15 cellular contexts compared by ENCODE assay signal in genomic region chr7:86991093-86991769, GRCh38.
DNase-seq lines count a peak whose midpoint lies in the region; ATAC-seq, FAIRE-seq and TF ChIP-seq lines count a peak whose summit lies in the region.
"Had no signal": no experiment of that assay in that cellular context is flagged by ENCODE, and none has a peak within 500 bp of the region (broad histone marks: within the 10 kb centered on the region; RNA-seq: fewer than 3 reads in every experiment).

No MANE protein-coding gene starts in this region.

- no peak for TF ChIP-seq CTCF in smooth muscle cell (IDR thresholded peaks at IDR 0.05; ENCODE audit: borderline replicate concordance, insufficient read depth, poor library complexity, severe bottlenecking)

- H3K9me3 ChIP-seq in smooth muscle cell (replicated peaks; ENCODE audit: low read depth), result no peaks in the 10 kb centered on the region

- H3K9ac ChIP-seq in smooth muscle cell (ENCODE audit: low read depth), result no peak overlapping the region

- DNase-seq in GM19239 (ENCODE audit: insufficient read length, low spot score) (no peak), smooth muscle cell (lab: John Stamatoyannopoulos, UW; ENCODE audit: unreplicated experiment) (no peak), NCI-H2029 treated with DMSO at 0.1 percent for 48 hours (lab: John Stamatoyannopoulos, UW) (no peak), SW480 (ENCODE audit: low spot score) (no peak), frontal cortex (ENCODE audit: low spot score in 2 of 2) (no peak)
- DNase-seq in activated CD4-positive, alpha-beta T cell treated with anti-CD3 and anti-CD28 coated beads for 1 hour, result no peak
- DNase-seq: activated CD4-positive, CD25-positive, alpha-beta regulatory T cell treated with anti-CD3 and anti-CD28 coated beads, Interleukin-2, amount 50 U/mL, for 72 hours; C1 segment of cervical spinal cord; mesendoderm; T-helper 17 cell; trophoblast cell had no signal

- H3K27ac ChIP-seq in smooth muscle cell (ENCODE audit: low read depth), result peak overlapping the region; percentile 29
- H3K27ac ChIP-seq: RWPE1 had no signal

- peaks cover 76% of the 10 kb centered on the region for H3K79me2 ChIP-seq in smooth muscle cell (ENCODE audit: low read depth)

- no peak overlapping the region for H2AFZ ChIP-seq in smooth muscle cell (ENCODE audit: low read depth)

- peak; percentile 8 for FAIRE-seq in GM19239 (lab: Jason Lieb, UNC)
- FAIRE-seq in frontal cortex (lab: Jason Lieb, UNC), result no peak

- no peak overlapping the region for H3K4me3 ChIP-seq in smooth muscle cell

- H3K4me2 ChIP-seq in smooth muscle cell, result peak overlapping the region; percentile 8

- no peaks in the 10 kb centered on the region for H3K27me3 ChIP-seq in smooth muscle cell (ENCODE audit: low read depth)

- peak; percentile 84 for ATAC-seq in GM21737 (IDR thresholded peaks at IDR 0.05; ENCODE audit: unreplicated experiment)
- peak; percentile 88 for ATAC-seq in HG03175 (IDR thresholded peaks at IDR 0.05; ENCODE audit: unreplicated experiment)
- ATAC-seq: stimulated activated effector memory CD8-positive, alpha-beta T cell treated with anti-CD3 and anti-CD28 coated beads, Interleukin-12 subunit alpha, Interleukin-12 subunit beta, amount 100 ng/mL, for 72 hours; T-helper 17 cell had no signal

- H3K4me1 ChIP-seq in smooth muscle cell (ENCODE audit: low read depth), result peaks cover 6% of the 10 kb centered on the region

- no peaks in the 10 kb centered on the region for H3F3A ChIP-seq in smooth muscle cell (ENCODE audit: low read depth)

- H4K20me1 ChIP-seq in smooth muscle cell (ENCODE audit: low read depth), result peaks cover 74% of the 10 kb centered on the region

- no peaks in the 10 kb centered on the region for H3K36me3 ChIP-seq in smooth muscle cell (ENCODE audit: low read depth)
